20 cellular contexts compared by ENCODE assay signal in the genomic region with DNA sequence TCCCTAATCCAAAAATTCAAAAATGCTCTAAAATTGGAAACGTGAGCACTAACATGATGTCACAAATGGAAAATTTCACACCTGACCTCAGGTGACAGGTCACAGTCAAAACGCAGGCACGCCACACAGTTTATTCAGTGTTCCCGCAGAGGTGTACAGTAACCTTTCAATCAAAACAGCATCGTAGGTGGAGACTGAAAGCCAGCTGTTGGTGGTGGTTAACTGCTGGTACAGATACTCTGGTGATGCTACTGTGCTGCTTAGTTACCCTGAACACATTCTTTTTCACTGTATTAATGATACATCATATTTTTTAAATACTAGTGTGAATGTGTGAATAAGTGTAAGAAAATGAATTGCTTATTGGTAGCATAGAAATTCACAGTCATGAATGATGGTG.
"Had no signal": no experiment of that assay in that cellular context is flagged by ENCODE, and none has a peak within 500 bp of the region (broad histone marks: within the 10 kb centered on the region; RNA-seq: fewer than 3 reads in every experiment).

No MANE protein-coding gene starts in this region.

- H3K27ac Mint-ChIP-seq: activated naive CD4-positive, alpha-beta T cell treated with anti-CD3 and anti-CD28 coated beads, Interleukin-2, amount 50 U/mL, for 24 hours; natural killer cell; neural progenitor cell had no signal

- H3K9me3 Mint-ChIP-seq: activated naive CD4-positive, alpha-beta T cell treated with anti-CD3 and anti-CD28 coated beads, Interleukin-2, amount 50 U/mL, for 24 hours; natural killer cell; neural progenitor cell; stimulated activated naive CD8-positive, alpha-beta T cell treated with anti-CD3 and anti-CD28 coated beads, Interleukin-15, Interleukin-2, amounts not matched to agents 100 ng/mL and 50 ng/mL, for 24 hours; type B pancreatic cell had no signal

- H3K27me3 Mint-ChIP-seq: activated naive CD4-positive, alpha-beta T cell treated with anti-CD3 and anti-CD28 coated beads, Interleukin-2, amount 50 U/mL, for 24 hours; stimulated activated naive CD8-positive, alpha-beta T cell treated with anti-CD3 and anti-CD28 coated beads, Interleukin-15, Interleukin-2, amounts not matched to agents 100 ng/mL and 50 ng/mL, for 24 hours; type B pancreatic cell had no signal

- H3K4me3 Mint-ChIP-seq: activated naive CD4-positive, alpha-beta T cell treated with anti-CD3 and anti-CD28 coated beads, Interleukin-2, amount 50 U/mL, for 24 hours; natural killer cell; neural progenitor cell; stimulated activated naive CD8-positive, alpha-beta T cell treated with anti-CD3 and anti-CD28 coated beads, Interleukin-15, Interleukin-2, amounts not matched to agents 100 ng/mL and 50 ng/mL, for 24 hours; type B pancreatic cell had no signal

- DNase-seq: adrenal gland; aorta; body of pancreas; effector CD8-positive, alpha-beta T cell; esophagus squamous epithelium; foreskin melanocyte; left lung; lower lobe of right lung; mesenchymal stem cell; natural killer cell; occipital lobe; psoas muscle; sigmoid colon; small intestine; substantia nigra; T-helper 9 cell had no signal

- ATAC-seq: body of pancreas, left lung, lower lobe of right lung, natural killer cell, psoas muscle had no signal

- H3K4me1 Mint-ChIP-seq: neural progenitor cell had no signal
